ENCODE assay signal across 24 cellular contexts in the genomic region with DNA sequence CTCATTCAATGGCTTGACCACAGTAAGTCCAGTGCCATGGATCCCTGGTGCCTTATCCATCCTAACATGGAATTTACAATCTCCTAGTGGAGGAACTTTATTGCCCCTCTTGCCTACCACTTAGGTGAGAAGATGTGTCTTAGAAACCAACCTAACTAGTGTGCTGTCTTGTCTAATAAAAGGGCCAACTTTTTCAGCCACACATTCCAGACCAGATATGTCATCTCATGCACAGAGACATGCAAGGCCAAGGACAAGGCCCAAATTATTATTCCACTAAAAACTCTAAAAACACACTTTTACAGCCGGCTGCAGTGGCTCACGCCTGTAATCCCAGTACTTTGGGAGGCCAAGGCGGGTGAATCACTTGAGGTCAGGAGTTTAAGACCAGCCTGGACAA. TPM values are rescaled to one million over a fixed set of nuclear protein-coding genes. Genes with fewer than 3 reads are reported as not detected.
DNase-seq lines count a peak whose midpoint lies in the region; ATAC-seq, FAIRE-seq and TF ChIP-seq lines count a peak whose summit lies in the region.
"Had no signal": no experiment of that assay in that cellular context is flagged by ENCODE, and none has a peak within 500 bp of the region (broad histone marks: within the 10 kb centered on the region; RNA-seq: fewer than 3 reads in every experiment).

No MANE protein-coding gene starts in this region.

- no peak for FAIRE-seq in astrocyte (lab: Jason Lieb, UNC)
- FAIRE-seq: small intestine had no signal

- H3K27ac ChIP-seq in GM23248 (no peak overlapping the region), astrocyte (ENCODE audit: low read depth, low read length) (no peak overlapping the region)
- no peak overlapping the region for H3K27ac ChIP-seq in naive thymus-derived CD4-positive, alpha-beta T cell (ENCODE audit: low read depth, low read length)
- H3K27ac ChIP-seq: BLaER1, thyroid gland had no signal

- in situ Hi-C loops in GM23248 (cut with MboI), result no loop called here

- H3K9me3 Mint-ChIP-seq in astrocyte (ENCODE audit: unreplicated experiment), result no peaks in the 10 kb centered on the region
- no peaks in the 10 kb centered on the region for H3K9me3 Mint-ChIP-seq in naive thymus-derived CD4-positive, alpha-beta T cell
- H3K9me3 Mint-ChIP-seq in activated T-cell treated with anti-CD3 and anti-CD28 coated beads, Interleukin-2, amount 50 U/mL, for 24 hours, result no peaks in the 10 kb centered on the region
- H3K9me3 Mint-ChIP-seq: activated CD4-positive, alpha-beta T cell treated with anti-CD3 and anti-CD28 coated beads, Interleukin-2, amount 10 ng/mL, durations not matched to agents 24 days and 14 days; T-cell had no signal

- H3K36me3 ChIP-seq in GM23248 (ENCODE audit: low read depth), result no peaks in the 10 kb centered on the region
- H3K36me3 ChIP-seq in astrocyte (ENCODE audit: insufficient read depth, low read length), result no peaks in the 10 kb centered on the region
- no peaks in the 10 kb centered on the region for H3K36me3 ChIP-seq in naive thymus-derived CD4-positive, alpha-beta T cell (ENCODE audit: control insufficient read depth in 2 of 3, insufficient read depth in 3 of 3, low read length in 3 of 3)
- H3K36me3 ChIP-seq: BLaER1, thyroid gland had no signal

- no peaks in the 10 kb centered on the region for H3K27me3 Mint-ChIP-seq in astrocyte (ENCODE audit: low read depth, unreplicated experiment)
- peaks cover 0 to 5% (median 0%) of the 10 kb centered on the region in 5 donors for H3K27me3 Mint-ChIP-seq in naive thymus-derived CD4-positive, alpha-beta T cell
- peaks cover 58% of the 10 kb centered on the region for H3K27me3 Mint-ChIP-seq in activated T-cell treated with anti-CD3 and anti-CD28 coated beads, Interleukin-2, amount 50 U/mL, for 24 hours
- H3K27me3 Mint-ChIP-seq: activated CD4-positive, alpha-beta T cell treated with anti-CD3 and anti-CD28 coated beads, Interleukin-2, amount 10 ng/mL, durations not matched to agents 24 days and 14 days had no signal

- H4K20me1 ChIP-seq in GM23248 (ENCODE audit: insufficient read depth), result no peaks in the 10 kb centered on the region
- no peaks in the 10 kb centered on the region for H4K20me1 ChIP-seq in astrocyte (ENCODE audit: insufficient read depth, low read length)
- H4K20me1 ChIP-seq: BLaER1 had no signal

- H3K9ac ChIP-seq in GM23248, result no peak overlapping the region
- H3K9ac ChIP-seq in astrocyte (ENCODE audit: low read length), result no peak overlapping the region
- H3K9ac ChIP-seq: BLaER1 had no signal

- no peak overlapping the region for H3K4me3 Mint-ChIP-seq in astrocyte (ENCODE audit: unreplicated experiment)
- H3K4me3 Mint-ChIP-seq in naive thymus-derived CD4-positive, alpha-beta T cell, result no peak overlapping the region
- H3K4me3 Mint-ChIP-seq in activated T-cell treated with anti-CD3 and anti-CD28 coated beads, Interleukin-2, amount 50 U/mL, for 24 hours, result no peak overlapping the region
- H3K4me3 Mint-ChIP-seq: activated CD4-positive, alpha-beta T cell treated with anti-CD3 and anti-CD28 coated beads, Interleukin-2, amount 10 ng/mL, durations not matched to agents 24 days and 14 days; T-cell had no signal

- ATAC-seq in naive thymus-derived CD4-positive, alpha-beta T cell, result no peak
- ATAC-seq in GM21619 (IDR thresholded peaks at IDR 0.05; ENCODE audit: unreplicated experiment), result no peak
- ATAC-seq: left ventricle myocardium superior; mucosa of descending colon; Right ventricle myocardium inferior; stimulated activated naive CD8-positive, alpha-beta T cell treated with anti-CD3 and anti-CD28 coated beads, Interleukin-15, Interleukin-2, amounts not matched to agents 100 U/mL and 50 U/mL, for 24 hours; T-cell had no signal

- POLR2A ChIA-PET in naive thymus-derived CD4-positive, alpha-beta T cell (lab: Charles Lee), result no interaction called here

- H2AFZ ChIP-seq in GM23248 (no peak overlapping the region), astrocyte (ENCODE audit: low read depth, low read length) (no peak overlapping the region)

- H3K4me1 Mint-ChIP-seq in astrocyte (ENCODE audit: low read depth, unreplicated experiment), result peaks cover 8% of the 10 kb centered on the region
- H3K4me1 Mint-ChIP-seq in naive thymus-derived CD4-positive, alpha-beta T cell, result peaks cover 0 to 15% (median 8%) of the 10 kb centered on the region in 7 donors
- H3K4me1 Mint-ChIP-seq in activated T-cell treated with anti-CD3 and anti-CD28 coated beads, Interleukin-2, amount 50 U/mL, for 24 hours (ENCODE audit: low read depth), result peaks cover 8% of the 10 kb centered on the region

- intact Hi-C loops in naive thymus-derived CD4-positive, alpha-beta T cell (cut with micrococcal nuclease), result no loop called here

- H3K9me3 ChIP-seq in GM23248 (ENCODE audit: low read depth) (no peaks in the 10 kb centered on the region), astrocyte (ENCODE audit: insufficient read depth, low read depth, low read length) (no peaks in the 10 kb centered on the region)
- H3K9me3 ChIP-seq in naive thymus-derived CD4-positive, alpha-beta T cell (ENCODE audit: control insufficient read depth in 2 of 3, low read length in 3 of 3), result no peaks in the 10 kb centered on the region
- H3K9me3 ChIP-seq: BLaER1, mucosa of descending colon, thyroid gland had no signal

- H3K27ac Mint-ChIP-seq in astrocyte (ENCODE audit: unreplicated experiment), result no peak overlapping the region
- no peak overlapping the region for H3K27ac Mint-ChIP-seq in naive thymus-derived CD4-positive, alpha-beta T cell
- no peak overlapping the region for H3K27ac Mint-ChIP-seq in activated T-cell treated with anti-CD3 and anti-CD28 coated beads, Interleukin-2, amount 50 U/mL, for 24 hours
- H3K27ac Mint-ChIP-seq: activated CD4-positive, alpha-beta T cell treated with anti-CD3 and anti-CD28 coated beads, Interleukin-2, amount 10 ng/mL, durations not matched to agents 24 days and 14 days; T-cell had no signal

- CTCF ChIA-PET in naive thymus-derived CD4-positive, alpha-beta T cell (lab: Charles Lee), result no interaction called here

- DNase-seq in GM23248 (peak; percentile 36), astrocyte (ENCODE audit: low read depth) (peak; percentile 12), glomerular visceral epithelial cell (ENCODE audit: extremely low spot score) (peak; percentile 8), GM19238 (ENCODE audit: insufficient read length, low spot score) (no peak)
- DNase-seq in naive thymus-derived CD4-positive, alpha-beta T cell, result no peak
- no peak for DNase-seq in activated T-cell treated with anti-CD3 and anti-CD28 coated beads, Interleukin-2, amount 50 U/mL, for 24 hours
- DNase-seq: activated CD4-positive, alpha-beta T cell treated with anti-CD3 and anti-CD28 coated beads, Interleukin-2, amount 10 ng/mL, durations not matched to agents 24 days and 14 days; activated effector memory CD4-positive, alpha-beta T cell treated with anti-CD3 and anti-CD28 coated beads, Interleukin-2, amount 50 U/mL, for 16 hours; amniotic stem cell; central memory CD4-positive, alpha-beta T cell; effector CD4-positive, alpha-beta T cell; head of caudate nucleus; left ventricle myocardium superior; mucosa of descending colon; NCI-H1417 treated with DMSO at 0.1 percent for 48 hours; NCI-H524 treated with DMSO at 0.1 percent for 48 hours; small intestine; stimulated activated CD4-positive, alpha-beta T cell treated with anti-CD3 and anti-CD28 coated beads, Interleukin-2, amount 100 ng/mL, for 48 hours; stimulated activated naive CD8-positive, alpha-beta T cell treated with anti-CD3 and anti-CD28 coated beads, Interleukin-15, Interleukin-2, amounts not matched to agents 100 U/mL and 50 U/mL, for 24 hours; T-cell; thyroid gland had no signal

- WGBS in GM23248 (ENCODE audit: low coverage in 1 of 2, low lambda C conversion rate in 2 of 2, missing lambda C conversion rate in 2 of 2), 2 experiments, result 25 to 29% methylated on average over 3 of the region's 3 CpGs

- H3K27me3 ChIP-seq in GM23248 (replicated peaks; ENCODE audit: insufficient read depth), result no peaks in the 10 kb centered on the region
- H3K27me3 ChIP-seq in astrocyte (ENCODE audit: insufficient read depth, low read length), result no peaks in the 10 kb centered on the region
- H3K27me3 ChIP-seq in naive thymus-derived CD4-positive, alpha-beta T cell (ENCODE audit: control insufficient read depth in 2 of 2, insufficient read depth in 2 of 2, low read length in 2 of 2), result no peaks in the 10 kb centered on the region
- H3K27me3 ChIP-seq: BLaER1, thyroid gland had no signal

- H3K4me1 ChIP-seq in GM23248 (ENCODE audit: insufficient read depth) (no peaks in the 10 kb centered on the region), astrocyte (ENCODE audit: insufficient read depth, low read length) (peaks cover 3% of the 10 kb centered on the region)
- H3K4me1 ChIP-seq in naive thymus-derived CD4-positive, alpha-beta T cell (ENCODE audit: control insufficient read depth in 2 of 2, insufficient read depth in 2 of 2, low read length in 2 of 2), result peaks cover 0 to under 1% of the 10 kb centered on the region in 2 donors
- H3K4me1 ChIP-seq: BLaER1, thyroid gland had no signal

- TF ChIP-seq CTCF in astrocyte (IDR thresholded peaks at IDR 0.05; ENCODE audit: insufficient read depth, low read depth, low read length), result no peak

- no peaks in the 10 kb centered on the region for H3K36me3 Mint-ChIP-seq in astrocyte (ENCODE audit: low read depth, unreplicated experiment)
- no peaks in the 10 kb centered on the region for H3K36me3 Mint-ChIP-seq in naive thymus-derived CD4-positive, alpha-beta T cell
- H3K36me3 Mint-ChIP-seq in activated T-cell treated with anti-CD3 and anti-CD28 coated beads, Interleukin-2, amount 50 U/mL, for 24 hours (ENCODE audit: low read depth), result no peaks in the 10 kb centered on the region
- H3K36me3 Mint-ChIP-seq: T-cell had no signal

- H3K4me2 ChIP-seq in GM23248 (ENCODE audit: unreplicated experiment) (no peak overlapping the region), astrocyte (ENCODE audit: low read length) (no peak overlapping the region)
- H3K4me2 ChIP-seq: BLaER1 had no signal

- H3K4me3 ChIP-seq in GM23248 (no peak overlapping the region), astrocyte (ENCODE audit: insufficient read depth, low read depth, low read length) (no peak overlapping the region)
- H3K4me3 ChIP-seq in naive thymus-derived CD4-positive, alpha-beta T cell (ENCODE audit: low read length), result no peak overlapping the region
- H3K4me3 ChIP-seq: BLaER1, mucosa of descending colon, thyroid gland had no signal

- H3F3A ChIP-seq in GM23248 (ENCODE audit: insufficient read depth), result no peaks in the 10 kb centered on the region

- no peaks in the 10 kb centered on the region for H3K9me2 ChIP-seq in GM23248 (ENCODE audit: insufficient read depth)

- H3K79me2 ChIP-seq in GM23248 (ENCODE audit: insufficient read depth), result no peaks in the 10 kb centered on the region
- no peaks in the 10 kb centered on the region for H3K79me2 ChIP-seq in astrocyte (ENCODE audit: insufficient read depth, low read length)

RNA-seq across cellular contexts. Expression of a gene that starts 10.6 kb away (rescaled TPM):
- total RNA-seq in GM23248 (2014; rRNA removed; shearing (Covaris generic)), result 447 and 571 TPM in 2 replicates
- 679 and 696 TPM in 2 replicates for polyA plus RNA-seq in GM23248 (2016; fragmentation: Nextera tagmentation; extraction: Ambion mirVana)
- 221 and 244 TPM in 2 replicates for total RNA-seq in astrocyte
- 10 to 100 TPM in 4 of 5 experiments, 1 to 10 TPM in 1; 8.0 to 33.3 (median 12.1) TPM for total RNA-seq in naive thymus-derived CD4-positive, alpha-beta T cell
- polyA plus RNA-seq in naive thymus-derived CD4-positive, alpha-beta T cell, result 10 to 100 TPM; 42.5 to 43.9 TPM

Comparison
In these comparisons a context has a peak if more than half of its experiments do, and no peak if none do; other contexts are left out.
1. DNase-seq: peak in GM23248 (single experiment), astrocyte (single experiment) and glomerular visceral epithelial cell (single experiment); none in GM19238 (single experiment), naive thymus-derived CD4-positive, alpha-beta T cell (0 of 9) and activated T-cell treated with anti-CD3 and anti-CD28 coated beads, Interleukin-2, amount 50 U/mL, for 24 hours (single experiment).